21 cellular contexts compared by ENCODE assay signal in the genomic region with DNA sequence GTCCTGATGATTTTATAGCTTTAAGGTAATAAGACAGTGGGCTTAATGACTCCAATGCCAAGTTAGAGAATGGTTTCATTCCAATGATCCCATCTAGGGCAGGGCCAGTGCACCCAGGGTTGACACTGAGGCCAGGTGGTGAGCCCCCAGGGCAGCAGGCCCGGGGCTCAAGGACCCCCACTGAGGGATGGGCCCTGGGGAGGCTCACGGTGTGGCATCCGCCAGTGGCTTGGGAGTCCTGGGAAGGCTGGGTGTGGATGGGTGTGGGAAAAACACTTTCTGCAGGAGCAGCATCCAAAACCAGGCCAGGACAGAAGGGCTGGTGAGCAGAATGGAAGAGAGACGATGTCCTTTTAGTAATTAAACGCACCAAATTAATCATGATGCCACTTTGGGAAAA.
"Had no signal": no experiment of that assay in that cellular context is flagged by ENCODE, and none has a peak within 500 bp of the region (broad histone marks: within the 10 kb centered on the region; RNA-seq: fewer than 3 reads in every experiment).

No MANE protein-coding gene starts in this region.

- FAIRE-seq: colon had no signal

- ATAC-seq: gastrocnemius medialis; left colon; lower lobe of right lung; naive thymus-derived CD8-positive, alpha-beta T cell; sciatic nerve; stimulated activated naive B cell treated with anti-CD40 and anti-IgM and Interleukin-4, amounts not matched to agents 10 μg/mL and 1 μg/mL and 100 μg/mL, for 72 hours had no signal

- H3K9me3 ChIP-seq: gastrocnemius medialis, left ventricle myocardium inferior, lower lobe of right lung, ovary, thoracic aorta, tibial nerve, upper lobe of left lung, uterus had no signal

- H3K36me3 ChIP-seq: gastrocnemius medialis, left ventricle myocardium inferior, lower lobe of right lung, ovary, thoracic aorta, tibial nerve, upper lobe of left lung, uterus had no signal

- DNase-seq: cerebellar nuclear complex; effector CD4-positive, alpha-beta T cell; foreskin fibroblast; gastrocnemius medialis; left colon; left ventricle myocardium inferior; lower lobe of right lung; naive thymus-derived CD8-positive, alpha-beta T cell; nephron progenitor cell; nucleus accumbens; retina; stimulated activated CD4-positive, alpha-beta T cell treated with anti-CD3 and anti-CD28 coated beads, Interleukin-4, amount 100 ng/mL, for 4 hours; stimulated activated naive B cell treated with anti-CD40 and anti-IgM and Interleukin-4, amounts not matched to agents 10 μg/mL and 1 μg/mL and 100 μg/mL, for 72 hours; upper lobe of left lung; uterus had no signal

- H3K4me1 ChIP-seq: gastrocnemius medialis, left ventricle myocardium inferior, lower lobe of right lung, tibial nerve, upper lobe of left lung, uterus had no signal

- H3K27ac ChIP-seq: dorsolateral prefrontal cortex, gastrocnemius medialis, left ventricle myocardium inferior, lower lobe of right lung, ovary, thoracic aorta, tibial nerve, upper lobe of left lung, uterus had no signal

- H3K4me3 ChIP-seq: dorsolateral prefrontal cortex, gastrocnemius medialis, left ventricle myocardium inferior, lower lobe of right lung, ovary, thoracic aorta, tibial nerve, upper lobe of left lung, uterus had no signal

- H3K27me3 ChIP-seq: ovary, tibial nerve, upper lobe of left lung, uterus had no signal
